Comparison of ENCODE assay signal across 1 cellular context in the genomic region with DNA sequence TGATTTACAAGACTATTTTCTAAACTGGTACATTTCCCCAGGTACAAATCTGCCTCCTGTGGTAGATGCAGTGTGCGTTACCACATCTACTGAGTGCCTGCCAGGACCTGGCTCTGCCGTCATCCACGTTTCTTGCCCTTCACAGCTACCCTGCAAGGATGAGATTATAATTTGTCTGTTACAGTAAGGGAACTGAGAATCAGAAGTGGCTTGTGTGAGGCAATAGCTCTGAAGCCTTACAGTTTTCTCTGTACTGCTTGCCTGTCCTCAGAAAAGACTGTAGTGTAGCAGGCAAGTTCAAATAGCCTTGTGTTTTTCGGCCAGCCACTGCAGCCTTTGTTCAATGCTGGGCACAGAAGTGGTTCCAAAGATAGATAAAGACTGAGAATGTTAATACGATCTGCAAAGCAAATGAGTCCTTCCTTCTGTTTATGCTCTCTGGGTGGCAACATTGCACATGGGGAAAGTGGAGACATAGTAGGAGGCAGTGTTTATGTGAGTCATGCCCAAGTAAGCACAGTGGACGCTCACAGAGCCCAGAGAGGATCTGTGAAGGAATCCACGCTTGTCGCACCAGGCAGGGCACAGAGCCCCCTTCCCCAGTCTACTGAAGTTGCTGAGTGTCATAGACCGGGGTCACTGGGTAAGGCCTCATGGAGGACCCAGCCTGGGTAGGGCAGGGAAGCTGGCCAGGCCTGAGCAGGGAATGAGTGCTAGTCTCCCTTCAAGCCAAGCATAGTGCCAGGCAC.
A peak's percentile ranks its signal among the peaks of the same experiment; 100 is the strongest.
TF ChIP-seq lines count a peak whose summit lies in the region.

No MANE protein-coding gene starts in this region.

TF ChIP-seq in A549, 52 proteins besides CTCF, POLR2A, EP300 and RAD21 (continued from another document):
- TF ChIP-seq SMC3 (IDR thresholded peaks at IDR 0.05): peak; percentile 49; the same call in 2 of the 3 replicates
- TF ChIP-seq MAFK (IDR thresholded peaks at IDR 0.05; ENCODE audit: partially characterized antibody): no peak
- no peak for TF ChIP-seq ZSCAN20 (CRISPR knock-in tag; IDR thresholded peaks at IDR 0.05)
